Comparison of ENCODE assay signal across 10 cellular contexts in genomic region chr22:22228421-22228820, GRCh38. TPM values are rescaled to one million over a fixed set of nuclear protein-coding genes. Genes with fewer than 3 reads are reported as not detected.
"Had no signal": no experiment of that assay in that cellular context is flagged by ENCODE, and none has a peak within 500 bp of the region (broad histone marks: within the 10 kb centered on the region; RNA-seq: fewer than 3 reads in every experiment).

No MANE protein-coding gene starts in this region.

- H3K9me3 ChIP-seq: HAP-1 had no signal

- H3K4me1 Mint-ChIP-seq: GM23338 had no signal

- H3K4me3 ChIP-seq: GM23338, HAP-1 had no signal

- H3K36me3 Mint-ChIP-seq: IgD-negative memory B cell had no signal

- H3K27me3 Mint-ChIP-seq: IgD-negative memory B cell had no signal

- H2AFZ ChIP-seq: GM23338 had no signal

- H3K4me2 ChIP-seq: GM23338 had no signal

- FAIRE-seq: HepG2 had no signal

- H3K4me1 ChIP-seq: HAP-1 had no signal

- DNase-seq: H7, HFFc6, KBM-7 had no signal

- H3K36me3 ChIP-seq: HAP-1 had no signal

- H3K4me3 Mint-ChIP-seq: GM23338, HFFc6, IgD-negative memory B cell had no signal

- H3K27ac Mint-ChIP-seq: GM23338, HFFc6, IgD-negative memory B cell had no signal

- H3K27ac ChIP-seq: HL-60 had no signal

- H3K9me3 Mint-ChIP-seq: GM23338, HFFc6, IgD-negative memory B cell had no signal

RNA-seq across cellular contexts. Expression of gene VPREB1, which starts 16.2 kb away (rescaled TPM):
- total RNA-seq: GM23338, H4, H7, HepG2, HFFc6, HT1080 had no signal
- polyA plus RNA-seq: GM23338, HepG2 had no signal
